ENCODE assay signal across 8 cellular contexts in genomic region chr20:14913896-14914295, GRCh38.
"Had no signal": no experiment of that assay in that cellular context is flagged by ENCODE, and none has a peak within 500 bp of the region (broad histone marks: within the 10 kb centered on the region; RNA-seq: fewer than 3 reads in every experiment).

No MANE protein-coding gene starts in this region.

- H3K27ac ChIP-seq: GM23248 had no signal

- H3K27ac Mint-ChIP-seq: HFFc6 had no signal

- H3K4me3 ChIP-seq: GM23248, HAP-1 had no signal

- H2AFZ ChIP-seq: GM23248 had no signal

- H3K9ac ChIP-seq: GM23248 had no signal

- DNase-seq: GM23248, GOT3, H7, HFFc6, IMR-90 had no signal

- H3K36me3 ChIP-seq: HAP-1 had no signal

- ATAC-seq: HCT116 had no signal

- H3K9me3 ChIP-seq: HAP-1 had no signal

- H3K4me3 Mint-ChIP-seq: HFFc6 had no signal

- FAIRE-seq: HTR-8/SVneo had no signal

- H3K4me1 ChIP-seq: HAP-1 had no signal
